Comparison of ENCODE assay signal across 9 cellular contexts in the genomic region with DNA sequence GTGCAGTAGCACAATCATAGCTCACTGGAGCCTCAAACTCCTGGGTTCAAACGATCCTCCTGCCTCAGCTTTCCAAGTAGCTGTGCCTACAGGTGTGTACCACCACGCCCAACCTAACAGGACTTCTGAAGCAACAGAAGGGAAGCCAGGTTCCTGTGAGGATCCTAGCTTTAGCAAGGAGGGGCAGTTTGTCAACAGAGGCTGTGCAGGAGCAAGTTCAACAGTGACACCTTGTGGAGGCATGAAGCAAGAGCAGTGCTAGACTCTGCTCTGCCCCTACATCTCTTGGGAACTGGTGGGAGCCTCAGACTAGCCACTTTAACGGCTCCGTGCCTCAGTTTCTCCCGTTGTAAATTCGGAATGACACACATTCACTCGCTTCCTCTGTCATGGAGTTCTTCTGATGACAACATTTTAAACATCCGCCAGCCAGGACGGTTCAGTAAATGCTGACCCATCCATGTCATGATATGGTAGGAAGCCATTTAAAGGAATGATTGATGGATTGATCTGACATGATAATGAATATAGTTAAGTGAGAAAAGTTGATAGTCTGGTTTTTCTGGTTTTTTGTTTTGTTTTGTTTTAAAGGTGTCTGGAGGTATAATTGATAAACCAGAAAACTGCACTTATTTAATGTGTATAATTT.
DNase-seq lines count a peak whose midpoint lies in the region; ATAC-seq, FAIRE-seq and TF ChIP-seq lines count a peak whose summit lies in the region.
"Had no signal": no experiment of that assay in that cellular context is flagged by ENCODE, and none has a peak within 500 bp of the region (broad histone marks: within the 10 kb centered on the region; RNA-seq: fewer than 3 reads in every experiment).

No MANE protein-coding gene starts in this region.

- H3K36me3 Mint-ChIP-seq in type B pancreatic cell, result peaks cover 5% of the 10 kb centered on the region

- no peak overlapping the region for H3K4me3 ChIP-seq in dorsolateral prefrontal cortex

- peaks cover 7% of the 10 kb centered on the region for H3K27me3 Mint-ChIP-seq in type B pancreatic cell
- H3K27me3 Mint-ChIP-seq: IgD-negative memory B cell had no signal

- no peak for DNase-seq in GM12892 (ENCODE audit: insufficient read length)
- peak; percentile 15 for DNase-seq in NOMO-1 treated with DMSO at 0.1 percent for 48 hours (lab: John Stamatoyannopoulos, UW; ENCODE audit: unreplicated experiment)
- DNase-seq in dorsolateral prefrontal cortex, result peak in 1 of 10 donors; percentile 10
- no peak for DNase-seq in type B pancreatic cell (ENCODE audit: extremely low spot score, unreplicated experiment)
- DNase-seq in midbrain (lab: John Stamatoyannopoulos, UW), result no peak

- no peak for TF ChIP-seq POLR2A in GM12892 (IDR thresholded peaks at IDR 0.05; ENCODE audit: low read depth, low read length)
- TF ChIP-seq POLR2A in GM18505 (IDR thresholded peaks at IDR 0.05; ENCODE audit: borderline replicate concordance, extremely low read depth, insufficient read depth, insufficient read length), result no peak

- peak overlapping the region; percentile 64 for H3K4me3 Mint-ChIP-seq in type B pancreatic cell

- H3K27me3 ChIP-seq in dorsolateral prefrontal cortex, result no peaks in the 10 kb centered on the region

- peaks cover 11% of the 10 kb centered on the region for H3K9me3 Mint-ChIP-seq in type B pancreatic cell

- no peak for ATAC-seq in HG03097 (IDR thresholded peaks at IDR 0.05; ENCODE audit: low FRiP score, unreplicated experiment)
- no peak for ATAC-seq in GM18505 (IDR thresholded peaks at IDR 0.05; ENCODE audit: unreplicated experiment)

- FAIRE-seq in GM12892 (lab: Jason Lieb, UNC), result peak; percentile 38

- no peaks in the 10 kb centered on the region for H3K4me1 Mint-ChIP-seq in type B pancreatic cell (ENCODE audit: unreplicated experiment)

- TF ChIP-seq CTCF in C4-2B (conservative IDR thresholded peaks at IDR 0.05) (peak; percentile 81), dorsolateral prefrontal cortex (IDR thresholded peaks at IDR 0.05 in 54 of 56, conservative IDR thresholded peaks at IDR 0.05 in 2 of 56; ENCODE audit: low read depth in 1 of 56, partially characterized antibody in 56 of 56) (peak in 35 of 56 donors; percentile 12 to 53 (median 27)), type B pancreatic cell (conservative IDR thresholded peaks at IDR 0.05) (peak; percentile 71)

- peak overlapping the region; percentile 65 for H3K27ac Mint-ChIP-seq in type B pancreatic cell

- no peak overlapping the region for H3K27ac ChIP-seq in C4-2B
- no peak overlapping the region for H3K27ac ChIP-seq in dorsolateral prefrontal cortex

- intact Hi-C loops in dorsolateral prefrontal cortex (cut with DNase I), result loop anchor here in 1 of 2 donors (5.0 kb wide), 3 partner anchors 43 to 373 kb away; a partner anchor contains a TSS

Comparison
In these comparisons a context has a peak if more than half of its experiments do, and no peak if none do; other contexts are left out.
1. CTCF ChIP-seq: peak in every context shown above with its lines; median percentile 81 in C4-2B; 71 in type B pancreatic cell; 27 in dorsolateral prefrontal cortex.